Comparison of ENCODE assay signal across 1 cellular context in genomic region chr14:22918809-22919600, GRCh38.
TF ChIP-seq lines count a peak whose summit lies in the region.

TSS of gene RBM23 (minus strand) at chr14:22919149.

TF ChIP-seq in K562, 482 proteins besides CTCF, POLR2A, EP300 and RAD21 (continued from another document):
- TF ChIP-seq REST (CRISPR knock-in tag; IDR thresholded peaks at IDR 0.05; ENCODE audit: low read depth) (0 out of 2 replicates have a peak, but pooled peaks have one; percentile 34), FOS (IDR thresholded peaks at IDR 0.05; ENCODE audit: extremely low read depth, insufficient read length) (peak; percentile 73), NBN (IDR thresholded peaks at IDR 0.05; ENCODE audit: low read depth) (peak; percentile 98), TBP (optimal IDR thresholded peaks at IDR 0.05; ENCODE audit: low read depth, low read length) (peak; percentile 90), ZNF780A (CRISPR knock-in tag; IDR thresholded peaks at IDR 0.05) (no peak), CREB1 (IDR thresholded peaks at IDR 0.05) (peak; percentile 100), CREB1 (CRISPR knock-in tag; IDR thresholded peaks at IDR 0.05) (peak; percentile 99), NR2C2 (CRISPR knock-in tag; IDR thresholded peaks at IDR 0.05) (no peak), NR2C2 (tag; IDR thresholded peaks at IDR 0.05) (peak; percentile 84), RFX5 (IDR thresholded peaks at IDR 0.05; ENCODE audit: low read depth, low read length) (peak; percentile 84), ILF3 (IDR thresholded peaks at IDR 0.05; ENCODE audit: borderline replicate concordance) (peak; percentile 78; the same call in 1 of the 2 replicates), SMARCA5 (IDR thresholded peaks at IDR 0.05) (no peak), SIN3B (IDR thresholded peaks at IDR 0.05; ENCODE audit: low read depth) (peak; percentile 76), ZBTB11 (CRISPR knock-in tag; IDR thresholded peaks at IDR 0.05) (0 out of 6 replicates have a peak, but pooled peaks of 1 of the 3 experiments have one; percentile 37), EP400 (IDR thresholded peaks at IDR 0.05) (peak; percentile 91), PHF20 (IDR thresholded peaks at IDR 0.05; ENCODE audit: partially characterized antibody) (peak; percentile 77), ZNF280A (IDR thresholded peaks at IDR 0.05; ENCODE audit: low read depth, partially characterized antibody) (no peak), THRAP3 (IDR thresholded peaks at IDR 0.05; ENCODE audit: borderline replicate concordance) (no peak), KDM5B (IDR thresholded peaks at IDR 0.05; ENCODE audit: insufficient replicate concordance, low read depth, low read length) (peak; percentile 82), ZNF778 (CRISPR knock-in tag; IDR thresholded peaks at IDR 0.05) (no peak), TFAP4 (CRISPR knock-in tag; IDR thresholded peaks at IDR 0.05; ENCODE audit: borderline replicate concordance) (peak; percentile 51), PML (IDR thresholded peaks at IDR 0.05; ENCODE audit: low read length) (peak; percentile 76), SAP30 (IDR thresholded peaks at IDR 0.05; ENCODE audit: borderline replicate concordance, insufficient read depth, low read depth, low read length, poor library complexity, severe bottlenecking) (peak; percentile 8), NR1H2 (CRISPR knock-in tag; IDR thresholded peaks at IDR 0.05) (no peak)
